7 cellular contexts compared by ENCODE assay signal in the genomic region with DNA sequence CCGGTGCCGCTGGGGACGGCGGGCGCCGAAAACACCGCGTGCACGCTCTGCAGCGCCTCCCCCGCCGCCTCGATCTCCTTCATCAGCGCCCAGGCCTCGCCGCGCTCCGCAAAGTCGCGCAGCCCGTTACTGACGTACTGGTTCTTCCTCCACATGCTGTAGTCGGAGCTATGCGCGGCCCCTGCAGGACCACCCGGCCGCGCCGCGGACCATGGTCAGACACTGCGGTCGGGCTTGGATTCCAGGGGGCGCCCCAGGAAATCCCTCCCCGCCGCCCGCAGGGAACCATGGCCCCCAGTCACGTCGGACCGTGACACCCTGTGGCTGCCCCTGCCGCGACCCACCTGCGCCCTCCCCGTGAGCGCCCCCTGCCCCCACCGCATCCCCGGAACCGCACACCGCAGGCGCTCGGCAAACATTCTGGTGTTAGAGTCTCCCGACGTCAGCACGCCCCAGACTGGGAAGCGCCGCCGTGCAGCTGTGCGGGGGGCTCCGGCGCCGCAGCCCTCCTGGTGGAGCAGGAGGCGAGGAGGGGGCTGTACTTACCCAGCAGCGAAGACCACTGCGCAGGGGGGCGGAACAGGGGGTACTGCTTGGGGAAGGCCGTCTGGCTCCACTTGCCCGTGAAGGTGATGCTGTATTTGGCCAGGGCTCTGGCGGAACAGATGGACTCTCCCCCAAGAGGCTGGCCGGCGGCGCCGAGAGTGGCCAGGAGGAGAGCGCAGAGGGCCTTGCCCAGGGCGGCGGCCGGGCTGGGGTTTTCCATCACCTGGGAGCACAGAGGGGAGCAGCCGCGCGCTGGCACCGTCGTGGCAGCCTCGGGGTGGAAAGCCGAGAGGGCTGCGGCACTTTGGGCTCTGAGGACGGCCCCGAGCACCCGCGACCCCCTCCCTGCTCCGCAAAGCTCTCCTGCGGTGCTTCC. TPM values are rescaled to one million over a fixed set of nuclear protein-coding genes. Genes with fewer than 3 reads are reported as not detected.
A peak's percentile ranks its signal among the peaks of the same experiment; 100 is the strongest.
DNase-seq lines count a peak whose midpoint lies in the region; ATAC-seq and FAIRE-seq lines count a peak whose summit lies in the region.

No MANE protein-coding gene starts in this region.

- ATAC-seq in esophagus mucosa = no peak
- no peak for ATAC-seq in HG03469 (IDR thresholded peaks at IDR 0.05; ENCODE audit: unreplicated experiment)

- no peaks in the 10 kb centered on the region for H3K9me3 Mint-ChIP-seq in activated naive CD8-positive, alpha-beta T cell treated with anti-CD3 and anti-CD28 coated beads for 36 hours
- H3K9me3 Mint-ChIP-seq in immature natural killer cell = no peaks in the 10 kb centered on the region

- H3K4me3 Mint-ChIP-seq in activated naive CD8-positive, alpha-beta T cell treated with anti-CD3 and anti-CD28 coated beads for 36 hours = peak overlapping the region; percentile 62
- H3K4me3 Mint-ChIP-seq in immature natural killer cell = peak overlapping the region; percentile 87 to 92 (median 88)

- H3K27ac Mint-ChIP-seq in activated naive CD8-positive, alpha-beta T cell treated with anti-CD3 and anti-CD28 coated beads for 36 hours = no peak overlapping the region
- H3K27ac Mint-ChIP-seq in immature natural killer cell = peak overlapping the region; percentile 81 to 96 (median 95)

- peaks cover 16% of the 10 kb centered on the region for H3K4me1 Mint-ChIP-seq in activated naive CD8-positive, alpha-beta T cell treated with anti-CD3 and anti-CD28 coated beads for 36 hours
- H3K4me1 Mint-ChIP-seq in immature natural killer cell = peaks cover 65 to 69% of the 10 kb centered on the region in 2 donors

- FAIRE-seq in urothelium cell line (lab: Jason Lieb, UNC) = no peak

- peaks cover 26% of the 10 kb centered on the region for H3K27me3 Mint-ChIP-seq in activated naive CD8-positive, alpha-beta T cell treated with anti-CD3 and anti-CD28 coated beads for 36 hours
- H3K27me3 Mint-ChIP-seq in immature natural killer cell (ENCODE audit: low read depth in 3 of 3) = peaks cover 41 to 68% (median 46%) of the 10 kb centered on the region in 3 donors

- no peaks in the 10 kb centered on the region for H3K36me3 Mint-ChIP-seq in activated naive CD8-positive, alpha-beta T cell treated with anti-CD3 and anti-CD28 coated beads for 36 hours
- H3K36me3 Mint-ChIP-seq in immature natural killer cell = peaks cover 0 to 25% (median 23%) of the 10 kb centered on the region in 3 donors

- DNase-seq in T-helper 1 cell (peak in 4 of 5 donors; percentile 38 to 59 (median 52)), immature natural killer cell (peak; percentile 85 to 88 (median 87)), urothelium cell line (ENCODE audit: low spot score) (no peak)
- DNase-seq in activated naive CD8-positive, alpha-beta T cell treated with anti-CD3 and anti-CD28 coated beads for 36 hours = peak; percentile 66
- DNase-seq in stimulated activated CD4-positive, alpha-beta T cell treated with anti-CD3 and anti-CD28 coated beads, Interleukin-4, amount 100 ng/mL, for 1 hour = peak; percentile 62

RNA-seq across cellular contexts. Expression of a gene that starts 0.8 kb away (rescaled TPM):
- 1 to 10 TPM; 6.5 to 6.8 TPM for total RNA-seq in activated naive CD8-positive, alpha-beta T cell treated with anti-CD3 and anti-CD28 coated beads for 36 hours
- 1,000 to 10,000 TPM in 2 of 3 donors, 100 to 1,000 TPM in 1; 603 to 1,685 (median 1,079) TPM for polyA plus RNA-seq in immature natural killer cell
- total RNA-seq in esophagus mucosa = 9.4 TPM

RNA-seq across cellular contexts. Expression of a gene that starts 58.2 kb away (rescaled TPM):
- 1 to 10 TPM; 3.3 to 3.8 TPM for total RNA-seq in activated naive CD8-positive, alpha-beta T cell treated with anti-CD3 and anti-CD28 coated beads for 36 hours
- polyA plus RNA-seq in immature natural killer cell = 1 to 10 TPM in 2 of 3 donors, not detected in 1; 1.3 to 2.4 TPM
- 1.4 TPM for total RNA-seq in esophagus mucosa
